ENCODE assay signal across 8 cellular contexts in genomic region chr7:82441916-82442478, GRCh38. TPM values are rescaled to one million over a fixed set of nuclear protein-coding genes. Genes with fewer than 3 reads are reported as not detected.
DNase-seq lines count a peak whose midpoint lies in the region; FAIRE-seq and TF ChIP-seq lines count a peak whose summit lies in the region.

No MANE protein-coding gene starts in this region.

- 3% methylated on average over 7 of the region's 7 CpGs for WGBS in SK-N-SH (ENCODE audit: low lambda C conversion rate)
- WGBS in small intestine, 3 donors, result 23 to 34% (median 31%) methylated on average over 7 of the region's 7 CpGs

- H3K27me3 ChIP-seq in SK-N-SH (ENCODE audit: insufficient read depth) (no peaks in the 10 kb centered on the region), iPS-15b (ENCODE audit: control insufficient read depth, insufficient read depth, low read length) (peaks cover 7% of the 10 kb centered on the region), stomach smooth muscle (ENCODE audit: control insufficient read depth in 1 of 2, insufficient read depth in 2 of 2, low read length in 2 of 2) (no peaks in the 10 kb centered on the region), small intestine (ENCODE audit: control insufficient read depth in 2 of 2, insufficient read depth in 2 of 2, low read length in 2 of 2) (peaks cover 0 to 2% of the 10 kb centered on the region in 2 donors)

- no peak for TF ChIP-seq RAD21 in SK-N-SH (IDR thresholded peaks at IDR 0.05; ENCODE audit: low read length)

- H2AFZ ChIP-seq in SK-N-SH (ENCODE audit: low read depth), result peak overlapping the region; percentile 54; the same call in 1 of the 2 replicates

- CTCF ChIA-PET in SK-N-SH (lab: Yijun Ruan, JAX), result interaction anchor here (0.5 to 1.3 kb wide), 9 partner anchors 40 to 1620 kb away, joined by 3 to 5 read pairs (median 3); no protein-coding TSS in a partner anchor

- DNase-seq in NCI-H2227 treated with DMSO at 0.1 percent for 48 hours (lab: John Stamatoyannopoulos, UW) (peak; percentile 81), NCI-H2227 (lab: John Stamatoyannopoulos, UW; ENCODE audit: unreplicated experiment) (no peak), SK-N-SH (peak; percentile 23), SW480 (ENCODE audit: low spot score) (no peak), activated gamma-delta T cell treated with Interleukin-2 at 50 U/mL for 16 hours (no peak), small intestine (no peak)

- peak overlapping the region; percentile 81 to 99 for H3K27ac ChIP-seq in SK-N-SH (ENCODE audit: low read depth in 2 of 2, low read length in 1 of 2)
- no peak overlapping the region for H3K27ac ChIP-seq in stomach smooth muscle (ENCODE audit: low read length)
- H3K27ac ChIP-seq in small intestine (ENCODE audit: low read depth in 1 of 2, low read length in 1 of 2), result no peak overlapping the region

- H3K4me2 ChIP-seq in SK-N-SH, result peak overlapping the region; percentile 90

- no peaks in the 10 kb centered on the region for H3K9me3 ChIP-seq in SK-N-SH
- H3K9me3 ChIP-seq in iPS-15b (ENCODE audit: control insufficient read depth, insufficient read depth, low read length), result no peaks in the 10 kb centered on the region
- H3K9me3 ChIP-seq in stomach smooth muscle (ENCODE audit: control insufficient read depth in 2 of 2, low read length in 2 of 2), result no peaks in the 10 kb centered on the region
- no peaks in the 10 kb centered on the region for H3K9me3 ChIP-seq in small intestine (ENCODE audit: control insufficient read depth, low read depth)

- H3K9me2 ChIP-seq in SK-N-SH, result no peaks in the 10 kb centered on the region

- TF ChIP-seq CTCF in SK-N-SH (IDR thresholded peaks at IDR 0.05), result no peak

- H3K9ac ChIP-seq in SK-N-SH, result peak overlapping the region; percentile 88; the same call in 1 of the 2 replicates
- no peak overlapping the region for H3K9ac ChIP-seq in iPS-15b (ENCODE audit: low read depth, low read length)
- H3K9ac ChIP-seq in stomach smooth muscle (ENCODE audit: low read length in 2 of 2), result peak overlapping the region in 1 of 2 donors; percentile 91

- POLR2A ChIA-PET in SK-N-SH (lab: Yijun Ruan, JAX), result no interaction called here

- TF ChIP-seq EP300 in SK-N-SH (IDR thresholded peaks at IDR 0.05; ENCODE audit: borderline replicate concordance in 1 of 2, low read depth in 1 of 2, low read length in 1 of 2), result no peak

- H3K4me3 ChIP-seq in SK-N-SH (ENCODE audit: low read depth in 2 of 2, low read length in 1 of 2), result peak overlapping the region; percentile 89 to 100
- peak overlapping the region; percentile 82 for H3K4me3 ChIP-seq in iPS-15b (ENCODE audit: low read depth, low read length)
- peak overlapping the region; percentile 80 to 98 for H3K4me3 ChIP-seq in stomach smooth muscle (ENCODE audit: low read length in 2 of 2)
- peak overlapping the region in 1 of 2 donors; percentile 65 for H3K4me3 ChIP-seq in small intestine (ENCODE audit: low read depth in 1 of 2, low read length in 2 of 2)

- peaks cover 40% of the 10 kb centered on the region for H3K79me2 ChIP-seq in SK-N-SH (ENCODE audit: insufficient read depth)

- no peak for FAIRE-seq in small intestine (lab: Jason Lieb, UNC)

- H3F3A ChIP-seq in SK-N-SH (replicated peaks; ENCODE audit: insufficient read depth), result peaks cover 7% of the 10 kb centered on the region

- peaks cover 6% of the 10 kb centered on the region; the same call in 1 of the 2 replicates for H4K20me1 ChIP-seq in SK-N-SH (ENCODE audit: insufficient read depth)

- no peaks in the 10 kb centered on the region for H3K36me3 ChIP-seq in SK-N-SH (replicated peaks in 1 of 2; ENCODE audit: control insufficient read depth in 1 of 2, insufficient read depth in 2 of 2, low read length in 1 of 2)
- no peaks in the 10 kb centered on the region for H3K36me3 ChIP-seq in iPS-15b (ENCODE audit: control insufficient read depth, insufficient read depth, low read length)
- no peaks in the 10 kb centered on the region for H3K36me3 ChIP-seq in stomach smooth muscle (ENCODE audit: control insufficient read depth in 2 of 2, insufficient read depth in 2 of 2, low read length in 2 of 2)
- no peaks in the 10 kb centered on the region for H3K36me3 ChIP-seq in small intestine (ENCODE audit: control insufficient read depth in 2 of 2, insufficient read depth in 2 of 2, low read length in 2 of 2)

- H3K4me1 ChIP-seq in SK-N-SH (ENCODE audit: control insufficient read depth in 1 of 2, insufficient read depth in 2 of 2, low read depth in 1 of 2, low read length in 1 of 2) (peaks cover 8 to 42% of the 10 kb centered on the region in 2 experiments; a peak in 3 of 4 replicates), iPS-15b (ENCODE audit: control insufficient read depth, insufficient read depth, low read length) (peaks cover 20% of the 10 kb centered on the region), stomach smooth muscle (ENCODE audit: control insufficient read depth, insufficient read depth, low read length) (peaks cover 5% of the 10 kb centered on the region), small intestine (ENCODE audit: control insufficient read depth in 2 of 2, insufficient read depth in 1 of 2, low read depth in 1 of 2, low read length in 1 of 2) (no peaks in the 10 kb centered on the region)

TF ChIP-seq in SK-N-SH, 30 proteins besides CTCF, POLR2A, EP300 and RAD21:
- TF ChIP-seq NRF1 (IDR thresholded peaks at IDR 0.05; ENCODE audit: low read depth, low read length) (no peak), REST (IDR thresholded peaks at IDR 0.05; ENCODE audit: low read depth, low read length) (peak; percentile 88), RCOR1 (IDR thresholded peaks at IDR 0.05; ENCODE audit: low read length) (no peak), MXI1 (IDR thresholded peaks at IDR 0.05; ENCODE audit: low read depth, low read length) (no peak)

RNA-seq across cellular contexts. Expression of gene CACNA2D1, which starts 1.6 kb away (rescaled TPM):
- polyA plus RNA-seq in SK-N-SH (2012; rRNA removed), result 3.4 and 4.8 TPM in 2 replicates
- polyA plus RNA-seq in SK-N-SH (2012; cell fraction: cytosol; rRNA removed), result 6.3 and 6.9 TPM in 2 replicates
- polyA plus RNA-seq in SK-N-SH (2012; cell fraction: nucleus; rRNA removed), result 3.0 and 7.5 TPM in 2 replicates
- 1 to 10 TPM; 1.3 to 4.8 (median 1.4) TPM for polyA plus RNA-seq in small intestine

Comparison
In these comparisons a context has a peak if more than half of its experiments do, and no peak if none do; other contexts are left out.
1. DNase-seq: peak in NCI-H2227 treated with DMSO at 0.1 percent for 48 hours (single experiment) and SK-N-SH (single experiment); none in NCI-H2227 (single experiment), SW480 (single experiment), activated gamma-delta T cell treated with Interleukin-2 at 50 U/mL for 16 hours (single experiment) and small intestine (single experiment).
2. H3K27ac ChIP-seq: peak in SK-N-SH (2 of 2); none in stomach smooth muscle (single experiment) and small intestine (0 of 2).